ENCODE assay signal across 17 cellular contexts in genomic region chr10:58107506-58107905, GRCh38.
A peak's percentile ranks its signal among the peaks of the same experiment; 100 is the strongest.
DNase-seq lines count a peak whose midpoint lies in the region; ATAC-seq lines count a peak whose summit lies in the region.
"Had no signal": no experiment of that assay in that cellular context is flagged by ENCODE, and none has a peak within 500 bp of the region (broad histone marks: within the 10 kb centered on the region; RNA-seq: fewer than 3 reads in every experiment).

No MANE protein-coding gene starts in this region.

- ATAC-seq in GM21360 (IDR thresholded peaks at IDR 0.05; ENCODE audit: unreplicated experiment): no peak
- ATAC-seq: psoas muscle had no signal

- DNase-seq in ELR (ENCODE audit: low read depth) (peak; percentile 86), OCI-M1 (lab: John Stamatoyannopoulos, UW) (peak; percentile 66), dedifferentiated amniotic fluid mesenchymal stem cell (ENCODE audit: extremely low spot score) (peak; percentile 20), skeletal muscle cell (ENCODE audit: low read depth) (peak; percentile 76), NCI-H187 treated with DMSO at 0.1 percent for 48 hours (lab: John Stamatoyannopoulos, UW) (no peak)
- no peak for DNase-seq in activated CD4-positive, CD25-positive, alpha-beta regulatory T cell treated with anti-CD3 and anti-CD28 coated beads, Interleukin-2, amount 50 U/mL, for 72 hours
- no peak for DNase-seq in activated CD4-positive, alpha-beta T cell treated with anti-CD3 and anti-CD28 coated beads for 4 hours
- DNase-seq: activated naive CD4-positive, alpha-beta T cell treated with Interleukin-2 at 50 U/mL for 16 hours; CD4-positive, alpha-beta memory T cell; H9; left ventricle myocardium inferior; naive B cell; psoas muscle; SJCRH30; stimulated activated CD4-positive, alpha-beta T cell treated with anti-CD3 and anti-CD28 coated beads, Interleukin-2, amount 100 ng/mL, for 24 hours; trophoblast cell had no signal

- H3K4me3 ChIP-seq in skeletal muscle cell (ENCODE audit: low read depth, low read length): no peak overlapping the region
- H3K4me3 ChIP-seq: left ventricle myocardium inferior, psoas muscle, SJCRH30 had no signal

Comparison
In these comparisons a context has a peak if more than half of its experiments do, and no peak if none do; other contexts are left out.
1. DNase-seq: peak in ELR (single experiment), OCI-M1 (single experiment), dedifferentiated amniotic fluid mesenchymal stem cell (single experiment) and skeletal muscle cell (single experiment); none in NCI-H187 treated with DMSO at 0.1 percent for 48 hours (single experiment), activated CD4-positive, CD25-positive, alpha-beta regulatory T cell treated with anti-CD3 and anti-CD28 coated beads, Interleukin-2, amount 50 U/mL, for 72 hours (single experiment) and activated CD4-positive, alpha-beta T cell treated with anti-CD3 and anti-CD28 coated beads for 4 hours (0 of 2).